Comparison of ENCODE assay signal across 6 cellular contexts in the genomic region with DNA sequence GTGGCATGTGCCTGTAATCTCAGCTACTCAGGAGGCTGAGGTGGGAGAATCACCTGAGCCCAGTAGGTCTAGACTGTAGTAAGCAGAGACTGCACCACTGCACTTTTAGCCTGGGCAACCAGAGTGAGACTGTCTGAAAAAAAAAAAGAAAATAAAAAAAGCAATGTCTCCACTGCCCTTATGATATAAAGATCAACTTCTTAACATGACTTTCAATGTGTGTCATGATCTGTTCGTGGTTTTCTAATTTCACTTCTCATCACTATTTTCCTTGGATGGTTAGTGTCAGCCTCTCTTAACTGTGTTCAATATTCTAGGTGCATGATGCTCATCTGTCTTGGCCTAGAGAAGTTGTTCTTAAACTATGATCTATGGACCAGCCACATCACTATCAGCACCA.
DNase-seq lines count a peak whose midpoint lies in the region; ATAC-seq and FAIRE-seq lines count a peak whose summit lies in the region.
"Not testable (repeated sequence)": the region's sequence is repeated elsewhere in the genome, so short reads cannot be mapped to it uniquely, and the experiment has no call there.

No MANE protein-coding gene starts in this region.

- intact Hi-C loops in activated CD4-positive, alpha-beta T cell treated with anti-CD3 and anti-CD28 coated beads for 36 hours (cut with DNase I, micrococcal nuclease): not testable (repeated sequence)

- POLR2A ChIA-PET in activated CD4-positive, alpha-beta T cell treated with anti-CD3 and anti-CD28 coated beads for 36 hours (lab: Charles Lee): not testable (repeated sequence)

- H3K36me3 Mint-ChIP-seq in activated CD4-positive, alpha-beta T cell treated with anti-CD3 and anti-CD28 coated beads for 36 hours (ENCODE audit: low read depth); activated T-cell treated with anti-CD3 and anti-CD28 coated beads, Interleukin-2, amount 50 U/mL, for 72 hours (ENCODE audit: insufficient read depth in 2 of 2); activated naive CD4-positive, alpha-beta T cell treated with anti-CD3 and anti-CD28 coated beads, Interleukin-2, amount 50 U/mL, for 72 hours; stimulated activated effector memory CD8-positive, alpha-beta T cell treated with anti-CD3 and anti-CD28 coated beads, Interleukin-12 subunit alpha, Interleukin-12 subunit beta, amount 100 ng/mL, for 72 hours: not testable (repeated sequence)

- CTCF ChIA-PET in activated CD4-positive, alpha-beta T cell treated with anti-CD3 and anti-CD28 coated beads for 36 hours (lab: Charles Lee): not testable (repeated sequence)

- peak; percentile 71 for ATAC-seq in activated CD4-positive, alpha-beta T cell treated with anti-CD3 and anti-CD28 coated beads for 36 hours
- ATAC-seq in activated T-cell treated with anti-CD3 and anti-CD28 coated beads, Interleukin-2, amount 50 U/mL, for 72 hours (replicated peaks in 1 of 2): peak; percentile 69 to 87
- peak; percentile 52 to 97 for ATAC-seq in activated naive CD4-positive, alpha-beta T cell treated with anti-CD3 and anti-CD28 coated beads, Interleukin-2, amount 50 U/mL, for 72 hours
- ATAC-seq in stimulated activated effector memory CD8-positive, alpha-beta T cell treated with anti-CD3 and anti-CD28 coated beads, Interleukin-12 subunit alpha, Interleukin-12 subunit beta, amount 100 ng/mL, for 72 hours: peak; percentile 70
- peak; percentile 82 for ATAC-seq in stimulated activated naive CD8-positive, alpha-beta T cell treated with anti-CD3 and anti-CD28 coated beads, Interleukin-15, Interleukin-2, amounts not matched to agents 100 U/mL and 50 U/mL, for 24 hours

- not testable (repeated sequence) for H3K4me1 Mint-ChIP-seq in activated CD4-positive, alpha-beta T cell treated with anti-CD3 and anti-CD28 coated beads for 36 hours; activated T-cell treated with anti-CD3 and anti-CD28 coated beads, Interleukin-2, amount 50 U/mL, for 72 hours (ENCODE audit: low read depth); stimulated activated effector memory CD8-positive, alpha-beta T cell treated with anti-CD3 and anti-CD28 coated beads, Interleukin-12 subunit alpha, Interleukin-12 subunit beta, amount 100 ng/mL, for 72 hours

- H3K9me3 Mint-ChIP-seq in activated CD4-positive, alpha-beta T cell treated with anti-CD3 and anti-CD28 coated beads for 36 hours (ENCODE audit: low read depth); activated T-cell treated with anti-CD3 and anti-CD28 coated beads, Interleukin-2, amount 50 U/mL, for 72 hours; activated naive CD4-positive, alpha-beta T cell treated with anti-CD3 and anti-CD28 coated beads, Interleukin-2, amount 50 U/mL, for 72 hours; stimulated activated effector memory CD8-positive, alpha-beta T cell treated with anti-CD3 and anti-CD28 coated beads, Interleukin-12 subunit alpha, Interleukin-12 subunit beta, amount 100 ng/mL, for 72 hours: not testable (repeated sequence)

- H3K27ac Mint-ChIP-seq in activated CD4-positive, alpha-beta T cell treated with anti-CD3 and anti-CD28 coated beads for 36 hours; activated T-cell treated with anti-CD3 and anti-CD28 coated beads, Interleukin-2, amount 50 U/mL, for 72 hours; activated naive CD4-positive, alpha-beta T cell treated with anti-CD3 and anti-CD28 coated beads, Interleukin-2, amount 50 U/mL, for 72 hours; stimulated activated effector memory CD8-positive, alpha-beta T cell treated with anti-CD3 and anti-CD28 coated beads, Interleukin-12 subunit alpha, Interleukin-12 subunit beta, amount 100 ng/mL, for 72 hours: not testable (repeated sequence)

- not testable (repeated sequence) for H3K27me3 Mint-ChIP-seq in activated CD4-positive, alpha-beta T cell treated with anti-CD3 and anti-CD28 coated beads for 36 hours; activated T-cell treated with anti-CD3 and anti-CD28 coated beads, Interleukin-2, amount 50 U/mL, for 72 hours (ENCODE audit: low read depth)

- H3K4me3 Mint-ChIP-seq in activated CD4-positive, alpha-beta T cell treated with anti-CD3 and anti-CD28 coated beads for 36 hours; activated T-cell treated with anti-CD3 and anti-CD28 coated beads, Interleukin-2, amount 50 U/mL, for 72 hours; stimulated activated effector memory CD8-positive, alpha-beta T cell treated with anti-CD3 and anti-CD28 coated beads, Interleukin-12 subunit alpha, Interleukin-12 subunit beta, amount 100 ng/mL, for 72 hours: not testable (repeated sequence)

- FAIRE-seq in GM19239 (lab: Jason Lieb, UNC): peak; percentile 39

- not testable (repeated sequence) for DNase-seq in GM19239 (ENCODE audit: insufficient read length, low spot score); activated CD4-positive, alpha-beta T cell treated with anti-CD3 and anti-CD28 coated beads for 36 hours; activated T-cell treated with anti-CD3 and anti-CD28 coated beads, Interleukin-2, amount 50 U/mL, for 72 hours; activated naive CD4-positive, alpha-beta T cell treated with anti-CD3 and anti-CD28 coated beads, Interleukin-2, amount 50 U/mL, for 72 hours (ENCODE audit: low spot score in 2 of 2); stimulated activated effector memory CD8-positive, alpha-beta T cell treated with anti-CD3 and anti-CD28 coated beads, Interleukin-12 subunit alpha, Interleukin-12 subunit beta, amount 100 ng/mL, for 72 hours (ENCODE audit: low spot score in 2 of 2); stimulated activated naive CD8-positive, alpha-beta T cell treated with anti-CD3 and anti-CD28 coated beads, Interleukin-15, Interleukin-2, amounts not matched to agents 100 U/mL and 50 U/mL, for 24 hours
